28 cellular contexts compared by ENCODE assay signal in the genomic region with DNA sequence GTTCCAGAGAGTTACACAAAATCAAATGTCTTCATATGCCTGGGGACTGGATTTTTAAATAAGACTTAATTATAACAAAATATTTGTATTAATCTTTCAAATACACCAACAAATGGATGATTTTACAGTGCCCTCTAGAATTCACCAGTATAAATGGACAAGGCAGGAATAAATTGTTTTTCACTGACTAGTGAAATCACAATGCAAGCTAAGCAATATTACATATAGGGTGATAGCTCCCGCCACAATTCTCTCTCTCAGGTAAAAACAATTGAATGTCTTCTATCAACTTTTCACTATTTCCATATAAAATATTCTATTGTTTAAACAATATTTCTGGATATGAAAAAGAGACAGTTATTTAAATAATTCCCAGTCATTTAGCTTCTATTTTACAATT.
"Had no signal": no experiment of that assay in that cellular context is flagged by ENCODE, and none has a peak within 500 bp of the region (broad histone marks: within the 10 kb centered on the region; RNA-seq: fewer than 3 reads in every experiment).

No MANE protein-coding gene starts in this region.

- DNase-seq: natural killer cell; occipital lobe; ovary; posterior cingulate gyrus; psoas muscle; right cardiac atrium; spleen; stimulated activated CD4-positive, alpha-beta T cell treated with anti-CD3 and anti-CD28 coated beads, Interleukin-12 subunit alpha, Interleukin-12 subunit beta, amount 100 ng/mL, for 4 hours; stimulated activated CD4-positive, alpha-beta T cell treated with anti-CD3 and anti-CD28 coated beads, Interleukin-1b, Interleukin-23, amount 100 ng/mL, for 48 hours; stimulated activated CD4-positive, alpha-beta T cell treated with anti-CD3 and anti-CD28 coated beads, Interleukin-4, amount 100 ng/mL, for 1 hour; stimulated activated CD4-positive, alpha-beta T cell treated with anti-CD3 and anti-CD28 coated beads, Interleukin-4, amount 100 ng/mL, for 4 hours; stimulated activated CD8-positive, alpha-beta memory T cell treated with anti-CD3 and anti-CD28 coated beads, Interleukin-4, amount 100 ng/mL, for 48 hours; stimulated activated naive CD4-positive, alpha-beta T cell; stimulated activated naive CD8-positive, alpha-beta T cell treated with anti-CD3 and anti-CD28 coated beads, Interleukin-15, amount 100 ng/mL, for 72 hours; stimulated activated naive CD8-positive, alpha-beta T cell treated with anti-CD3 and anti-CD28 coated beads, Interleukin-15, Interleukin-2, amounts not matched to agents 100 U/mL and 50 U/mL, for 24 hours; substantia nigra; testis; tibial artery; transverse colon; upper lobe of right lung; uterus had no signal

- ATAC-seq: natural killer cell; psoas muscle; right cardiac atrium; sciatic nerve; stimulated activated memory B cell treated with anti-CD40 and anti-IgM and Interleukin-4, amounts not matched to agents 10 μg/mL and 1 μg/mL and 100 μg/mL, for 72 hours; stimulated activated naive CD8-positive, alpha-beta T cell treated with anti-CD3 and anti-CD28 coated beads, Interleukin-15, amount 100 ng/mL, for 72 hours; stimulated activated naive CD8-positive, alpha-beta T cell treated with anti-CD3 and anti-CD28 coated beads, Interleukin-15, Interleukin-2, amounts not matched to agents 100 U/mL and 50 U/mL, for 24 hours; upper lobe of right lung had no signal

- H3K9me3 ChIP-seq: ovary, psoas muscle, spleen, suprapubic skin, testis, tibial artery, transverse colon, upper lobe of right lung, uterus had no signal

- H3K79me2 ChIP-seq: parathyroid adenoma had no signal

- H3K27me3 ChIP-seq: neural progenitor cell, ovary, suprapubic skin, testis, transverse colon, upper lobe of right lung, uterus had no signal

- H3K4me1 ChIP-seq: neural progenitor cell, parathyroid adenoma, psoas muscle, spleen, suprapubic skin, testis, tibial artery, upper lobe of right lung, uterus had no signal

- H2AFZ ChIP-seq: neural progenitor cell, parathyroid adenoma had no signal

- H3K36me3 ChIP-seq: neural progenitor cell, ovary, spleen, suprapubic skin, tibial artery, transverse colon, upper lobe of right lung, uterus had no signal

- H3K4me2 ChIP-seq: neural progenitor cell, smooth muscle cell had no signal

- H3K27ac ChIP-seq: neural progenitor cell, ovary, parathyroid adenoma, psoas muscle, skin epidermis, spleen, suprapubic skin, testis, tibial artery, transverse colon, upper lobe of right lung, uterus had no signal

- H3K4me3 ChIP-seq: neural progenitor cell, ovary, psoas muscle, skin epidermis, smooth muscle cell, spleen, suprapubic skin, testis, tibial artery, transverse colon, upper lobe of right lung, uterus had no signal

- H3K9ac ChIP-seq: neural progenitor cell, parathyroid adenoma had no signal
